Comparison of ENCODE assay signal across 10 cellular contexts in genomic region chr11:36356201-36356600, GRCh38.
DNase-seq lines count a peak whose midpoint lies in the region; ATAC-seq and TF ChIP-seq lines count a peak whose summit lies in the region.
"Had no signal": no experiment of that assay in that cellular context is flagged by ENCODE, and none has a peak within 500 bp of the region (broad histone marks: within the 10 kb centered on the region; RNA-seq: fewer than 3 reads in every experiment).

No MANE protein-coding gene starts in this region.

- peak; percentile 23 for DNase-seq in iris pigment epithelial cell (ENCODE audit: low read depth)
- DNase-seq in NCI-H2196 treated with DMSO at 0.1 percent for 48 hours (lab: John Stamatoyannopoulos, UW; ENCODE audit: unreplicated experiment), result no peak
- DNase-seq in DMS153 treated with DMSO at 0.1 percent for 48 hours (lab: John Stamatoyannopoulos, UW; ENCODE audit: unreplicated experiment), result no peak
- DNase-seq in activated gamma-delta T cell treated with Interleukin-2 at 50 U/mL for 16 hours, result no peak
- DNase-seq in WERI-Rb-1, result no peak
- DNase-seq: effector memory CD8-positive, alpha-beta T cell; NCI-H146 had no signal

- no peak for TF ChIP-seq CTCF in WERI-Rb-1 (IDR thresholded peaks at IDR 0.05; ENCODE audit: low read depth, low read length)

- no peaks in the 10 kb centered on the region for H3K36me3 ChIP-seq in WERI-Rb-1

- H3K9me3 ChIP-seq in WERI-Rb-1 (ENCODE audit: severe bottlenecking), result no peaks in the 10 kb centered on the region

- no peak overlapping the region for H3K27ac ChIP-seq in WERI-Rb-1

- no peak overlapping the region for H3K4me3 ChIP-seq in WERI-Rb-1 (ENCODE audit: low read depth, low read length)

- no peaks in the 10 kb centered on the region for H3K27me3 ChIP-seq in WERI-Rb-1 (ENCODE audit: insufficient read depth, low read depth, severe bottlenecking)

- ATAC-seq in GM18508 (IDR thresholded peaks at IDR 0.05; ENCODE audit: insufficient read depth, unreplicated experiment), result peak; percentile 40
- ATAC-seq in GM21529 (IDR thresholded peaks at IDR 0.05; ENCODE audit: unreplicated experiment), result peak; percentile 62
- peak; percentile 56 for ATAC-seq in HG03571 (IDR thresholded peaks at IDR 0.05; ENCODE audit: unreplicated experiment)
- ATAC-seq: effector memory CD8-positive, alpha-beta T cell had no signal
